18 cellular contexts compared by ENCODE assay signal in genomic region chr4:7785017-7785416, GRCh38.
DNase-seq lines count a peak whose midpoint lies in the region; ATAC-seq and TF ChIP-seq lines count a peak whose summit lies in the region.
"Had no signal": no experiment of that assay in that cellular context is flagged by ENCODE, and none has a peak within 500 bp of the region (broad histone marks: within the 10 kb centered on the region; RNA-seq: fewer than 3 reads in every experiment).

No MANE protein-coding gene starts in this region.

- no peak overlapping the region for H3K4me3 ChIP-seq in upper lobe of left lung
- H3K4me3 ChIP-seq: right atrium auricular region had no signal

- peak; percentile 47 to 61 for ATAC-seq in activated CD4-positive, CD25-positive, alpha-beta regulatory T cell treated with anti-CD3 and anti-CD28 coated beads, Interleukin-2, amount 50 U/mL, for 24 hours
- ATAC-seq in upper lobe of left lung (ENCODE audit: low FRiP score in 2 of 2) (no peak), HG02763 (IDR thresholded peaks at IDR 0.05; ENCODE audit: unreplicated experiment) (no peak)
- ATAC-seq: natural killer cell treated with Interleukin-12 subunit alpha and Interleukin-12 subunit beta and Interleukin-15 and Interleukin-18, amount 100 ng/mL, for 72 hours; Panc1 had no signal

- H3K4me1 Mint-ChIP-seq in activated T-helper 2 cell treated with anti-CD3 and anti-CD28 coated beads, Interferon-gamma antibody, Interleukin-2, Interleukin-4, amounts not matched to agents 10 μg/mL and 5 μg/mL and 100 μg/mL, durations not matched to agents 14 hours and 24 hours and 36 hours (ENCODE audit: low read depth): peaks cover 30% of the 10 kb centered on the region
- H3K4me1 Mint-ChIP-seq: H9 had no signal

- H3K9me3 Mint-ChIP-seq in activated T-helper 2 cell treated with anti-CD3 and anti-CD28 coated beads, Interferon-gamma antibody, Interleukin-2, Interleukin-4, amounts not matched to agents 10 μg/mL and 5 μg/mL and 100 μg/mL, durations not matched to agents 14 hours and 24 hours and 36 hours: no peaks in the 10 kb centered on the region
- H3K9me3 Mint-ChIP-seq: H9; natural killer cell treated with Interleukin-12 subunit alpha and Interleukin-12 subunit beta and Interleukin-15 and Interleukin-18, amount 100 ng/mL, for 72 hours had no signal

- no peak for DNase-seq in activated CD4-positive, CD25-positive, alpha-beta regulatory T cell treated with anti-CD3 and anti-CD28 coated beads, Interleukin-2, amount 50 U/mL, for 72 hours
- DNase-seq in EH (ENCODE audit: low read depth) (peak; percentile 62), lung microvascular endothelial cell (ENCODE audit: low read depth in 2 of 2) (peak; percentile 85 to 96), upper lobe of left lung (no peak), DMS79 treated with DMSO at 0.1 percent for 48 hours (lab: John Stamatoyannopoulos, UW) (no peak)
- no peak for DNase-seq in activated T-helper 2 cell treated with anti-CD3 and anti-CD28 coated beads, Interferon-gamma antibody, Interleukin-2, Interleukin-4, amounts not matched to agents 10 μg/mL and 5 μg/mL and 100 μg/mL, durations not matched to agents 14 hours and 24 hours and 36 hours (ENCODE audit: low spot score)
- DNase-seq: activated gamma-delta T cell, Caco-2, H9, KG1, NCI-H1417, NCI-H446 treated with DMSO at 0.1 percent for 48 hours had no signal

- TF ChIP-seq EP300 in upper lobe of left lung (IDR thresholded peaks at IDR 0.05): no peak

- no peaks in the 10 kb centered on the region for H3K27me3 ChIP-seq in upper lobe of left lung
- H3K27me3 ChIP-seq: right atrium auricular region had no signal

- H3K27ac ChIP-seq in upper lobe of left lung: no peak overlapping the region
- H3K27ac ChIP-seq: 22Rv1, right atrium auricular region had no signal

- peaks cover 0 to 17% (median 0%) of the 10 kb centered on the region in 4 donors for H3K36me3 ChIP-seq in upper lobe of left lung

- peaks cover 31% of the 10 kb centered on the region for H3K36me3 Mint-ChIP-seq in activated T-helper 2 cell treated with anti-CD3 and anti-CD28 coated beads, Interferon-gamma antibody, Interleukin-2, Interleukin-4, amounts not matched to agents 10 μg/mL and 5 μg/mL and 100 μg/mL, durations not matched to agents 14 hours and 24 hours and 36 hours (ENCODE audit: low read depth)
- H3K36me3 Mint-ChIP-seq: natural killer cell treated with Interleukin-12 subunit alpha and Interleukin-12 subunit beta and Interleukin-15 and Interleukin-18, amount 100 ng/mL, for 72 hours had no signal

- H3K4me3 Mint-ChIP-seq in activated T-helper 2 cell treated with anti-CD3 and anti-CD28 coated beads, Interferon-gamma antibody, Interleukin-2, Interleukin-4, amounts not matched to agents 10 μg/mL and 5 μg/mL and 100 μg/mL, durations not matched to agents 14 hours and 24 hours and 36 hours (ENCODE audit: low read depth): no peak overlapping the region
- H3K4me3 Mint-ChIP-seq: H9; natural killer cell treated with Interleukin-12 subunit alpha and Interleukin-12 subunit beta and Interleukin-15 and Interleukin-18, amount 100 ng/mL, for 72 hours had no signal

- H3K4me1 ChIP-seq in upper lobe of left lung: peaks cover 12 to 34% (median 21%) of the 10 kb centered on the region in 4 donors
- H3K4me1 ChIP-seq: Caco-2 had no signal

- TF ChIP-seq CTCF in upper lobe of left lung (IDR thresholded peaks at IDR 0.05): no peak

- TF ChIP-seq POLR2A in upper lobe of left lung (IDR thresholded peaks at IDR 0.05): no peak

- intact Hi-C loops in activated T-helper 2 cell treated with anti-CD3 and anti-CD28 coated beads, Interferon-gamma antibody, Interleukin-2, Interleukin-4, amounts not matched to agents 10 μg/mL and 5 μg/mL and 100 μg/mL, durations not matched to agents 14 hours and 24 hours and 36 hours (cut with micrococcal nuclease): no loop called here

- H3K27me3 Mint-ChIP-seq in activated T-helper 2 cell treated with anti-CD3 and anti-CD28 coated beads, Interferon-gamma antibody, Interleukin-2, Interleukin-4, amounts not matched to agents 10 μg/mL and 5 μg/mL and 100 μg/mL, durations not matched to agents 14 hours and 24 hours and 36 hours (ENCODE audit: low read depth): no peaks in the 10 kb centered on the region

- H3K9me3 ChIP-seq in upper lobe of left lung: no peaks in the 10 kb centered on the region
- H3K9me3 ChIP-seq: Caco-2, right atrium auricular region had no signal

- WGBS in upper lobe of left lung, 2 donors: 90 to 94% methylated on average over 4 to 11 of the region's 11 CpGs

- peak overlapping the region; percentile 6 for H3K27ac Mint-ChIP-seq in activated T-helper 2 cell treated with anti-CD3 and anti-CD28 coated beads, Interferon-gamma antibody, Interleukin-2, Interleukin-4, amounts not matched to agents 10 μg/mL and 5 μg/mL and 100 μg/mL, durations not matched to agents 14 hours and 24 hours and 36 hours
- H3K27ac Mint-ChIP-seq: natural killer cell treated with Interleukin-12 subunit alpha and Interleukin-12 subunit beta and Interleukin-15 and Interleukin-18, amount 100 ng/mL, for 72 hours had no signal

Comparison
In these comparisons a context has a peak if more than half of its experiments do, and no peak if none do; other contexts are left out.
1. ATAC-seq: peak in activated CD4-positive, CD25-positive, alpha-beta regulatory T cell treated with anti-CD3 and anti-CD28 coated beads, Interleukin-2, amount 50 U/mL, for 24 hours (2 of 2); none in upper lobe of left lung (0 of 2) and HG02763 (single experiment).
2. DNase-seq: peak in EH (single experiment) and lung microvascular endothelial cell (2 of 2); none in activated CD4-positive, CD25-positive, alpha-beta regulatory T cell treated with anti-CD3 and anti-CD28 coated beads, Interleukin-2, amount 50 U/mL, for 72 hours (single experiment), activated T-helper 2 cell treated with anti-CD3 and anti-CD28 coated beads, Interferon-gamma antibody, Interleukin-2, Interleukin-4, amounts not matched to agents 10 μg/mL and 5 μg/mL and 100 μg/mL, durations not matched to agents 14 hours and 24 hours and 36 hours (single experiment), upper lobe of left lung (0 of 2) and DMS79 treated with DMSO at 0.1 percent for 48 hours (single experiment).